ENCODE assay signal across 21 cellular contexts in genomic region chr9:70988551-70988950, GRCh38.
"Had no signal": no experiment of that assay in that cellular context is flagged by ENCODE, and none has a peak within 500 bp of the region (broad histone marks: within the 10 kb centered on the region; RNA-seq: fewer than 3 reads in every experiment).

No MANE protein-coding gene starts in this region.

- ATAC-seq: activated CD8-positive, alpha-beta T cell treated with anti-CD3 and anti-CD28 coated beads, Interleukin-2, amount 10 ng/mL, durations not matched to agents 7 days and 5 days; left lung; mucosa of descending colon; naive thymus-derived CD8-positive, alpha-beta T cell had no signal

- H3K36me3 ChIP-seq: esophagus muscularis mucosa, left lung, neutrophil, right atrium auricular region, upper lobe of left lung had no signal

- H3K27ac ChIP-seq: coronary artery, esophagus muscularis mucosa, hepatocyte, left lung, neutrophil, right atrium auricular region, upper lobe of left lung had no signal

- H3K27me3 ChIP-seq: esophagus muscularis mucosa, hepatocyte, left lung, neutrophil, right atrium auricular region, upper lobe of left lung had no signal

- DNase-seq: activated CD4-positive, alpha-beta T cell treated with anti-CD3 and anti-CD28 coated beads, Interleukin-2, amount 10 ng/mL, durations not matched to agents 24 days and 14 days; activated CD4-positive, CD25-positive, alpha-beta regulatory T cell; activated CD8-positive, alpha-beta memory T cell treated with anti-CD3 and anti-CD28 coated beads, Interleukin-2, amount 50 U/mL, for 4 hours; activated CD8-positive, alpha-beta T cell treated with anti-CD3 and anti-CD28 coated beads, Interleukin-2, amount 10 ng/mL, durations not matched to agents 7 days and 5 days; activated gamma-delta T cell treated with Interleukin-2 at 50 U/mL for 16 hours; activated T-cell treated with anti-CD3 and anti-CD28 coated beads, Interleukin-2, amount 50 U/mL, for 48 hours; central memory CD4-positive, alpha-beta T cell; effector CD4-positive, alpha-beta T cell; left lung; mucosa of descending colon; naive thymus-derived CD8-positive, alpha-beta T cell; upper lobe of left lung had no signal

- H3K4me1 Mint-ChIP-seq: activated CD4-positive, alpha-beta T cell treated with anti-CD3 and anti-CD28 coated beads, Interleukin-2, amount 10 ng/mL, durations not matched to agents 24 days and 14 days; brain; naive thymus-derived CD8-positive, alpha-beta T cell had no signal

- H3K4me3 Mint-ChIP-seq: activated CD4-positive, alpha-beta T cell treated with anti-CD3 and anti-CD28 coated beads, Interleukin-2, amount 10 ng/mL, durations not matched to agents 24 days and 14 days; activated CD8-positive, alpha-beta T cell treated with anti-CD3 and anti-CD28 coated beads, Interleukin-2, amount 10 ng/mL, durations not matched to agents 7 days and 5 days; activated naive CD8-positive, alpha-beta T cell; brain; naive thymus-derived CD8-positive, alpha-beta T cell; stimulated activated naive CD8-positive, alpha-beta T cell treated with anti-CD3 and anti-CD28 coated beads, Interleukin-15, Interleukin-2, amounts not matched to agents 100 ng/mL and 50 ng/mL, for 24 hours had no signal

- H3K4me1 ChIP-seq: esophagus muscularis mucosa, left lung, right atrium auricular region, upper lobe of left lung had no signal

- H3K36me3 Mint-ChIP-seq: activated naive CD8-positive, alpha-beta T cell; brain; naive thymus-derived CD8-positive, alpha-beta T cell had no signal

- H3K27ac Mint-ChIP-seq: activated CD4-positive, alpha-beta T cell treated with anti-CD3 and anti-CD28 coated beads, Interleukin-2, amount 10 ng/mL, durations not matched to agents 24 days and 14 days; activated CD8-positive, alpha-beta T cell treated with anti-CD3 and anti-CD28 coated beads, Interleukin-2, amount 10 ng/mL, durations not matched to agents 7 days and 5 days; activated naive CD8-positive, alpha-beta T cell; brain; naive thymus-derived CD8-positive, alpha-beta T cell; progenitor cell of endocrine pancreas; stimulated activated naive CD8-positive, alpha-beta T cell treated with anti-CD3 and anti-CD28 coated beads, Interleukin-15, Interleukin-2, amounts not matched to agents 100 ng/mL and 50 ng/mL, for 24 hours had no signal

- H3K27me3 Mint-ChIP-seq: activated CD4-positive, alpha-beta T cell treated with anti-CD3 and anti-CD28 coated beads, Interleukin-2, amount 10 ng/mL, durations not matched to agents 24 days and 14 days; activated naive CD8-positive, alpha-beta T cell; progenitor cell of endocrine pancreas; stimulated activated naive CD8-positive, alpha-beta T cell treated with anti-CD3 and anti-CD28 coated beads, Interleukin-15, Interleukin-2, amounts not matched to agents 100 ng/mL and 50 ng/mL, for 24 hours had no signal

- H2AFZ ChIP-seq: hepatocyte had no signal

- H3K4me3 ChIP-seq: coronary artery, esophagus muscularis mucosa, hepatocyte, left lung, mucosa of descending colon, right atrium auricular region, upper lobe of left lung had no signal

- H3K79me2 ChIP-seq: hepatocyte had no signal

- H3K4me2 ChIP-seq: hepatocyte had no signal

- H3K9me3 Mint-ChIP-seq: activated CD4-positive, alpha-beta T cell treated with anti-CD3 and anti-CD28 coated beads, Interleukin-2, amount 10 ng/mL, durations not matched to agents 24 days and 14 days; brain; stimulated activated naive CD8-positive, alpha-beta T cell treated with anti-CD3 and anti-CD28 coated beads, Interleukin-15, Interleukin-2, amounts not matched to agents 100 ng/mL and 50 ng/mL, for 24 hours had no signal

- H3K9me3 ChIP-seq: neutrophil, right atrium auricular region, upper lobe of left lung had no signal
